Comparison of ENCODE assay signal across 7 cellular contexts in genomic region chr6:149149682-149150081, GRCh38.
"Had no signal": no experiment of that assay in that cellular context is flagged by ENCODE, and none has a peak within 500 bp of the region (broad histone marks: within the 10 kb centered on the region; RNA-seq: fewer than 3 reads in every experiment).

No MANE protein-coding gene starts in this region.

- H3K4me3 Mint-ChIP-seq: activated naive CD4-positive, alpha-beta T cell treated with anti-CD3 and anti-CD28 coated beads, Interleukin-2, amount 10 ng/mL, durations not matched to agents 7 days and 5 days; stimulated activated memory B cell treated with anti-CD40 and anti-IgM and Interleukin-4, amounts not matched to agents 10 μg/mL and 1 μg/mL and 100 μg/mL, for 72 hours had no signal

- ATAC-seq: left colon; stimulated activated memory B cell treated with anti-CD40 and anti-IgM and Interleukin-4, amounts not matched to agents 10 μg/mL and 1 μg/mL and 100 μg/mL, for 72 hours had no signal

- H3K27me3 Mint-ChIP-seq: activated naive CD4-positive, alpha-beta T cell treated with anti-CD3 and anti-CD28 coated beads, Interleukin-2, amount 10 ng/mL, durations not matched to agents 7 days and 5 days; stimulated activated memory B cell treated with anti-CD40 and anti-IgM and Interleukin-4, amounts not matched to agents 10 μg/mL and 1 μg/mL and 100 μg/mL, for 72 hours had no signal

- H3K27ac Mint-ChIP-seq: stimulated activated memory B cell treated with anti-CD40 and anti-IgM and Interleukin-4, amounts not matched to agents 10 μg/mL and 1 μg/mL and 100 μg/mL, for 72 hours had no signal

- DNase-seq: activated CD4-positive, alpha-beta T cell treated with anti-CD3 and anti-CD28 coated beads for 4 hours; activated naive CD4-positive, alpha-beta T cell treated with anti-CD3 and anti-CD28 coated beads, Interleukin-2, amount 10 ng/mL, durations not matched to agents 7 days and 5 days; colonic mucosa; left colon; stimulated activated CD4-positive, alpha-beta T cell treated with anti-CD3 and anti-CD28 coated beads, Interleukin-12 subunit alpha, Interleukin-12 subunit beta, amount 100 ng/mL, for 4 hours; thyroid gland had no signal

- H3K36me3 Mint-ChIP-seq: stimulated activated memory B cell treated with anti-CD40 and anti-IgM and Interleukin-4, amounts not matched to agents 10 μg/mL and 1 μg/mL and 100 μg/mL, for 72 hours had no signal
